ENCODE assay signal across 20 cellular contexts in genomic region chr5:134043793-134044525, GRCh38. TPM values are rescaled to one million over a fixed set of nuclear protein-coding genes. Genes with fewer than 3 reads are reported as not detected.
DNase-seq lines count a peak whose midpoint lies in the region; ATAC-seq lines count a peak whose summit lies in the region.
"Had no signal": no experiment of that assay in that cellular context is flagged by ENCODE, and none has a peak within 500 bp of the region (broad histone marks: within the 10 kb centered on the region; RNA-seq: fewer than 3 reads in every experiment).

No MANE protein-coding gene starts in this region.

- peaks cover 22% of the 10 kb centered on the region for H3K4me1 ChIP-seq in CD4-positive, CD25-positive, alpha-beta regulatory T cell (ENCODE audit: control insufficient read depth, insufficient read depth, low read length, poor library complexity, severe bottlenecking)

- ATAC-seq in CD4-positive, CD25-positive, alpha-beta regulatory T cell (ENCODE audit: low read depth in 2 of 2): no peak
- ATAC-seq in naive thymus-derived CD8-positive, alpha-beta T cell: no peak
- ATAC-seq in GM21717 (IDR thresholded peaks at IDR 0.05; ENCODE audit: unreplicated experiment) (no peak), HG03095 (IDR thresholded peaks at IDR 0.05; ENCODE audit: unreplicated experiment) (no peak)
- ATAC-seq: HCT116, PC-3 had no signal

- no peaks in the 10 kb centered on the region for H3K9me3 Mint-ChIP-seq in activated T-cell treated with anti-CD3 and anti-CD28 coated beads, Interleukin-2, amount 50 U/mL, for 24 hours
- H3K9me3 Mint-ChIP-seq in CD4-positive, CD25-positive, alpha-beta regulatory T cell: no peaks in the 10 kb centered on the region
- no peaks in the 10 kb centered on the region for H3K9me3 Mint-ChIP-seq in naive thymus-derived CD8-positive, alpha-beta T cell

- H3K27me3 Mint-ChIP-seq in activated T-cell treated with anti-CD3 and anti-CD28 coated beads, Interleukin-2, amount 50 U/mL, for 24 hours: no peaks in the 10 kb centered on the region
- peaks cover 13% of the 10 kb centered on the region for H3K27me3 Mint-ChIP-seq in CD4-positive, CD25-positive, alpha-beta regulatory T cell
- no peaks in the 10 kb centered on the region for H3K27me3 Mint-ChIP-seq in naive thymus-derived CD8-positive, alpha-beta T cell

- H3K27ac ChIP-seq in CD4-positive, CD25-positive, alpha-beta regulatory T cell (ENCODE audit: insufficient read depth, low read length, poor library complexity, severe bottlenecking): no peak overlapping the region
- peak overlapping the region; percentile 91 for H3K27ac ChIP-seq in KOPT-K1 (ENCODE audit: low read depth, low read length, poor library complexity, severe bottlenecking)

- H3K27me3 ChIP-seq in CD4-positive, CD25-positive, alpha-beta regulatory T cell (ENCODE audit: control insufficient read depth, insufficient read depth, low read length): no peaks in the 10 kb centered on the region
- H3K27me3 ChIP-seq: MG63 had no signal

- no peak for DNase-seq in activated T-cell treated with anti-CD3 and anti-CD28 coated beads, Interleukin-2, amount 50 U/mL, for 24 hours
- DNase-seq in activated T-cell treated with anti-CD3 and anti-CD28 coated beads for 4 hours (no peak), ecto neural progenitor cell (ENCODE audit: low spot score) (no peak)
- DNase-seq in CD4-positive, CD25-positive, alpha-beta regulatory T cell: no peak
- DNase-seq in naive thymus-derived CD8-positive, alpha-beta T cell: no peak
- DNase-seq: GOT3, IMR-90, MG63, NCI-H1417, NCI-H1694 treated with DMSO at 0.1 percent for 48 hours, NCI-H2081 treated with DMSO at 0.1 percent for 48 hours, NCI-H2171 treated with DMSO at 0.1 percent for 48 hours, NCI-H446, NCI-H526, PC-3, Right ventricle myocardium superior had no signal

- H3K36me3 ChIP-seq in CD4-positive, CD25-positive, alpha-beta regulatory T cell (ENCODE audit: control insufficient read depth, insufficient read depth, low read length): no peaks in the 10 kb centered on the region
- no peaks in the 10 kb centered on the region for H3K36me3 ChIP-seq in KOPT-K1 (ENCODE audit: insufficient read depth, low read length)
- H3K36me3 ChIP-seq: MG63 had no signal

- no peaks in the 10 kb centered on the region for H3K36me3 Mint-ChIP-seq in activated T-cell treated with anti-CD3 and anti-CD28 coated beads, Interleukin-2, amount 50 U/mL, for 24 hours (ENCODE audit: low read depth)
- H3K36me3 Mint-ChIP-seq in CD4-positive, CD25-positive, alpha-beta regulatory T cell: no peaks in the 10 kb centered on the region
- H3K36me3 Mint-ChIP-seq in naive thymus-derived CD8-positive, alpha-beta T cell: no peaks in the 10 kb centered on the region

- H3K4me3 Mint-ChIP-seq in activated T-cell treated with anti-CD3 and anti-CD28 coated beads, Interleukin-2, amount 50 U/mL, for 24 hours: no peak overlapping the region
- H3K4me3 Mint-ChIP-seq in CD4-positive, CD25-positive, alpha-beta regulatory T cell: peak overlapping the region in 2 of 4 donors; percentile 3 to 22
- peak overlapping the region in 6 of 10 donors; percentile 18 to 66 (median 44) for H3K4me3 Mint-ChIP-seq in naive thymus-derived CD8-positive, alpha-beta T cell

- POLR2A ChIA-PET in naive thymus-derived CD8-positive, alpha-beta T cell (lab: Charles Lee): interaction anchor here (0.7 to 7.1 kb wide), 6 partner anchors 9 to 133 kb away, joined by 3 to 60 read pairs (median 8); partner anchors contain the start of gene SKP1

- no peaks in the 10 kb centered on the region for H3K9me3 ChIP-seq in CD4-positive, CD25-positive, alpha-beta regulatory T cell (ENCODE audit: control insufficient read depth in 2 of 2, low read length in 2 of 2)
- no peaks in the 10 kb centered on the region for H3K9me3 ChIP-seq in KOPT-K1 (ENCODE audit: insufficient read depth, low read length, poor library complexity, severe bottlenecking)
- H3K9me3 ChIP-seq: MG63 had no signal

- H3K4me3 ChIP-seq in CD4-positive, CD25-positive, alpha-beta regulatory T cell (ENCODE audit: low read depth, low read length): no peak overlapping the region
- H3K4me3 ChIP-seq: MG63 had no signal

- H3K27ac Mint-ChIP-seq in activated T-cell treated with anti-CD3 and anti-CD28 coated beads, Interleukin-2, amount 50 U/mL, for 24 hours: peak overlapping the region; percentile 3
- peak overlapping the region in 2 of 3 donors; percentile 32 to 75 for H3K27ac Mint-ChIP-seq in CD4-positive, CD25-positive, alpha-beta regulatory T cell
- peak overlapping the region; percentile 14 to 91 (median 70) for H3K27ac Mint-ChIP-seq in naive thymus-derived CD8-positive, alpha-beta T cell

- H3K4me1 Mint-ChIP-seq in activated T-cell treated with anti-CD3 and anti-CD28 coated beads, Interleukin-2, amount 50 U/mL, for 24 hours (ENCODE audit: low read depth): peaks cover 58% of the 10 kb centered on the region
- peaks cover 6 to 46% (median 12%) of the 10 kb centered on the region in 4 donors for H3K4me1 Mint-ChIP-seq in CD4-positive, CD25-positive, alpha-beta regulatory T cell
- H3K4me1 Mint-ChIP-seq in naive thymus-derived CD8-positive, alpha-beta T cell: peaks cover 26 to 83% (median 69%) of the 10 kb centered on the region in 4 donors

RNA-seq across cellular contexts. Expression of gene VDAC1, which starts 39.2 kb away (rescaled TPM):
- 56.0 TPM for total RNA-seq in CD4-positive, CD25-positive, alpha-beta regulatory T cell
- 100 to 1,000 TPM in 2 of 4 donors, 10 to 100 TPM in 2; 85.4 to 104 (median 97.6) TPM for polyA plus RNA-seq in CD4-positive, CD25-positive, alpha-beta regulatory T cell
- 10 to 100 TPM; 42.6 to 43.2 TPM for total RNA-seq in naive thymus-derived CD8-positive, alpha-beta T cell
- polyA plus RNA-seq in naive thymus-derived CD8-positive, alpha-beta T cell: 10 to 100 TPM; 64.4 to 72.9 (median 68.3) TPM

Comparison
In these comparisons a context has a peak if more than half of its experiments do, and no peak if none do; other contexts are left out.
1. H3K27ac Mint-ChIP-seq: peak in every context shown above with its lines; median percentile 70 in naive thymus-derived CD8-positive, alpha-beta T cell; 54 in CD4-positive, CD25-positive, alpha-beta regulatory T cell; 3 in activated T-cell treated with anti-CD3 and anti-CD28 coated beads, Interleukin-2, amount 50 U/mL, for 24 hours.